ENCODE assay signal across 17 cellular contexts in the genomic region with DNA sequence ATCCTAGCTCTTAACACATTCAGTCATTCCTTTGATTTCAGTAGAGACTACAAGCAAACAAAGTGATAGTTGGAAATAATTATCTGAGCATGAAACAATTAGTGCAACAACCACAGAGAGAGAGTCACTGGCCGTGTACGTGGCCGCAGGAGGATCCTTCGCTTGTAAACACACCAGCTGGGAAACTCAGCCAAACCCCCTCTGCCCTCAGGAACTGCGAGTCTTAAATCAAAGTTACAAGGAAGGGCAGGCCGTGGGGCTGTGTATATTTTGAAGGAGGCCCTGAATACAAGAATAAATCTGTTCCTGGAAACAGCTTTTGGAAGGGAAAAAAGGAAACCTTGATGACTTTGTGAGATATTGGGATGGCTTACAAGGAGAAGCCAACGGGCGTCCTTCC.
"Had no signal": no experiment of that assay in that cellular context is flagged by ENCODE, and none has a peak within 500 bp of the region (broad histone marks: within the 10 kb centered on the region; RNA-seq: fewer than 3 reads in every experiment).

No MANE protein-coding gene starts in this region.

- H3K36me3 ChIP-seq: colonic mucosa, left lung, upper lobe of right lung had no signal

- H3K27ac ChIP-seq: colonic mucosa, foreskin keratinocyte, left lung, upper lobe of right lung had no signal

- H3K27me3 ChIP-seq: colonic mucosa, foreskin keratinocyte, left lung, upper lobe of right lung had no signal

- ATAC-seq: activated T-cell treated with anti-CD3 and anti-CD28 coated beads, Interleukin-2, amount 50 U/mL, for 72 hours; foreskin keratinocyte; left lung; stimulated activated naive CD8-positive, alpha-beta T cell treated with anti-CD3 and anti-CD28 coated beads, Interleukin-15, Interleukin-2, amounts not matched to agents 100 U/mL and 50 U/mL, for 24 hours; upper lobe of right lung; WTC11 had no signal

- H3K4me3 ChIP-seq: colonic mucosa, left lung, upper lobe of right lung had no signal

- H3K4me1 ChIP-seq: colonic mucosa, foreskin keratinocyte, left lung had no signal

- H3K9me3 ChIP-seq: colonic mucosa, left lung, upper lobe of right lung had no signal

- DNase-seq: activated CD4-positive, alpha-beta T cell treated with anti-CD3 and anti-CD28 coated beads, Interleukin-2, amount 50 U/mL, for 4 hours; activated effector memory CD4-positive, alpha-beta T cell treated with anti-CD3 and anti-CD28 coated beads, Interleukin-2, amount 50 U/mL, for 16 hours; activated naive CD4-positive, alpha-beta T cell treated with anti-CD3 and anti-CD28 coated beads, Interleukin-2, amount 10 ng/mL, durations not matched to agents 7 days and 5 days; activated T-cell treated with anti-CD3 and anti-CD28 coated beads, Interleukin-2, amount 50 U/mL, for 72 hours; amygdala; colonic mucosa; erythroblast; foreskin keratinocyte; left lung; nucleus accumbens; retina; stimulated activated CD4-positive, alpha-beta T cell treated with anti-CD3 and anti-CD28 coated beads, Interleukin-4, amount 100 ng/mL, for 4 hours; stimulated activated naive CD8-positive, alpha-beta T cell treated with anti-CD3 and anti-CD28 coated beads, Interleukin-15, Interleukin-2, amounts not matched to agents 100 U/mL and 50 U/mL, for 24 hours; T1000; upper lobe of right lung had no signal

- FAIRE-seq: bronchial epithelial cell had no signal
